ENCODE assay signal across 11 cellular contexts in genomic region chr1:227299238-227299637, GRCh38. TPM values are rescaled to one million over a fixed set of nuclear protein-coding genes. Genes with fewer than 3 reads are reported as not detected.
DNase-seq lines count a peak whose midpoint lies in the region; ATAC-seq and TF ChIP-seq lines count a peak whose summit lies in the region.
"Had no signal": no experiment of that assay in that cellular context is flagged by ENCODE, and none has a peak within 500 bp of the region (broad histone marks: within the 10 kb centered on the region; RNA-seq: fewer than 3 reads in every experiment).

No MANE protein-coding gene starts in this region.

- BruUV-seq in Calu3 (replicated peaks; lab: Mats Ljungman, UMichigan), result no TSS peak

- H3K27ac ChIP-seq in RWPE2 (ENCODE audit: poor library complexity, severe bottlenecking), result peak overlapping the region; percentile 41
- peak overlapping the region; percentile 63 for H3K27ac ChIP-seq in osteoblast (ENCODE audit: low read depth, low read length)

- H3K27me3 ChIP-seq in RWPE2 (ENCODE audit: insufficient read depth, poor library complexity, severe bottlenecking), result no peaks in the 10 kb centered on the region
- H3K27me3 ChIP-seq in osteoblast (ENCODE audit: insufficient read depth, low read length), result no peaks in the 10 kb centered on the region

- no peak for DNase-seq in Calu3
- DNase-seq in RWPE2 (ENCODE audit: low spot score), result no peak
- peak; percentile 68 for DNase-seq in epithelial cell of esophagus (ENCODE audit: low read depth)
- no peak for DNase-seq in osteoblast (ENCODE audit: insufficient read length, low spot score, missing footprints)
- no peak for DNase-seq in DMS153 (lab: John Stamatoyannopoulos, UW)
- DNase-seq in HuH-7.5 (ENCODE audit: low spot score), result no peak
- no peak for DNase-seq in activated CD8-positive, alpha-beta T cell treated with anti-CD3 and anti-CD28 coated beads, Interleukin-2, amount 10 ng/mL, durations not matched to agents 7 days and 5 days
- no peak for DNase-seq in activated naive CD4-positive, alpha-beta T cell treated with anti-CD3 and anti-CD28 coated beads, Interleukin-2, amount 50 U/mL, for 16 hours
- DNase-seq: cerebellar nuclear complex, NCI-H226 had no signal

- H2AFZ ChIP-seq in osteoblast (ENCODE audit: low read length), result no peak overlapping the region

- peaks cover 30% of the 10 kb centered on the region for H3K4me1 Mint-ChIP-seq in Calu3 (ENCODE audit: low read depth, unreplicated experiment)
- no peaks in the 10 kb centered on the region for H3K4me1 Mint-ChIP-seq in activated CD8-positive, alpha-beta T cell treated with anti-CD3 and anti-CD28 coated beads, Interleukin-2, amount 10 ng/mL, durations not matched to agents 7 days and 5 days (ENCODE audit: low read depth)

- no peak for ATAC-seq in RWPE2 (ENCODE audit: low read depth)
- ATAC-seq in activated CD8-positive, alpha-beta T cell treated with anti-CD3 and anti-CD28 coated beads, Interleukin-2, amount 10 ng/mL, durations not matched to agents 7 days and 5 days, result no peak

- POLR2A ChIA-PET in activated CD8-positive, alpha-beta T cell treated with anti-CD3 and anti-CD28 coated beads, Interleukin-2, amount 10 ng/mL, durations not matched to agents 7 days and 5 days (lab: Charles Lee), result no interaction called here

- peaks cover 4% of the 10 kb centered on the region for H4K20me1 ChIP-seq in osteoblast (ENCODE audit: insufficient read depth, low read length)

- H3K9me3 ChIP-seq in RWPE2 (ENCODE audit: severe bottlenecking) (no peaks in the 10 kb centered on the region), osteoblast (ENCODE audit: low read depth, low read length) (no peaks in the 10 kb centered on the region)

- intact Hi-C loops in Calu3 (cut with micrococcal nuclease; ENCODE audit: unreplicated experiment), result loop anchor here (5.0 kb wide), 1 partner anchor 57 kb away; no protein-coding TSS in a partner anchor

- H3K9me3 Mint-ChIP-seq in Calu3 (ENCODE audit: low read depth, unreplicated experiment), result no peaks in the 10 kb centered on the region
- H3K9me3 Mint-ChIP-seq in activated CD8-positive, alpha-beta T cell treated with anti-CD3 and anti-CD28 coated beads, Interleukin-2, amount 10 ng/mL, durations not matched to agents 7 days and 5 days (ENCODE audit: insufficient read depth), result no peaks in the 10 kb centered on the region

- peak overlapping the region; percentile 59 for H3K4me2 ChIP-seq in osteoblast (ENCODE audit: insufficient read depth, low read length)

- no peaks in the 10 kb centered on the region for H3K36me3 Mint-ChIP-seq in Calu3 (ENCODE audit: insufficient read depth, unreplicated experiment)
- H3K36me3 Mint-ChIP-seq in activated CD8-positive, alpha-beta T cell treated with anti-CD3 and anti-CD28 coated beads, Interleukin-2, amount 10 ng/mL, durations not matched to agents 7 days and 5 days (ENCODE audit: low read depth), result no peaks in the 10 kb centered on the region

- H3K4me3 Mint-ChIP-seq in Calu3 (ENCODE audit: low read depth, unreplicated experiment), result no peak overlapping the region
- no peak overlapping the region for H3K4me3 Mint-ChIP-seq in activated CD8-positive, alpha-beta T cell treated with anti-CD3 and anti-CD28 coated beads, Interleukin-2, amount 10 ng/mL, durations not matched to agents 7 days and 5 days

- no peaks in the 10 kb centered on the region for H3K27me3 Mint-ChIP-seq in Calu3 (ENCODE audit: unreplicated experiment)
- H3K27me3 Mint-ChIP-seq in activated CD8-positive, alpha-beta T cell treated with anti-CD3 and anti-CD28 coated beads, Interleukin-2, amount 10 ng/mL, durations not matched to agents 7 days and 5 days (ENCODE audit: low read depth), result peaks cover 25% of the 10 kb centered on the region
- H3K27me3 Mint-ChIP-seq: progenitor cell of endocrine pancreas had no signal

- H3K4me1 ChIP-seq in RWPE2 (ENCODE audit: insufficient read depth, poor library complexity, severe bottlenecking) (peaks cover 15% of the 10 kb centered on the region), osteoblast (ENCODE audit: insufficient read depth, low read length) (peaks cover 16% of the 10 kb centered on the region)

- H3K4me3 ChIP-seq in RWPE2 (ENCODE audit: severe bottlenecking), result no peak overlapping the region
- no peak overlapping the region for H3K4me3 ChIP-seq in epithelial cell of esophagus (ENCODE audit: low read length)
- H3K4me3 ChIP-seq in osteoblast (ENCODE audit: insufficient read depth, low read length), result peak overlapping the region; percentile 9

- no peaks in the 10 kb centered on the region for H3K36me3 ChIP-seq in RWPE2 (ENCODE audit: low read depth)
- no peaks in the 10 kb centered on the region for H3K36me3 ChIP-seq in osteoblast (ENCODE audit: insufficient read depth, low read length)

- TF ChIP-seq CTCF in Calu3 (IDR thresholded peaks at IDR 0.05; ENCODE audit: unreplicated experiment) (no peak), RWPE2 (IDR thresholded peaks at IDR 0.05; ENCODE audit: poor library complexity, severe bottlenecking) (no peak), epithelial cell of esophagus (IDR thresholded peaks at IDR 0.05; ENCODE audit: insufficient read depth, low read depth, low read length, missing control alignments) (no peak), osteoblast (IDR thresholded peaks at IDR 0.05; ENCODE audit: extremely low read depth, low read depth, low read length) (no peak)

- H3K27ac Mint-ChIP-seq in Calu3 (ENCODE audit: unreplicated experiment), result peak overlapping the region; percentile 42
- no peak overlapping the region for H3K27ac Mint-ChIP-seq in activated CD8-positive, alpha-beta T cell treated with anti-CD3 and anti-CD28 coated beads, Interleukin-2, amount 10 ng/mL, durations not matched to agents 7 days and 5 days
- H3K27ac Mint-ChIP-seq: progenitor cell of endocrine pancreas had no signal

- CTCF ChIA-PET in Calu3 (lab: Charles Lee), result interaction anchor here (1.8 kb wide), 1 partner anchor 10 kb away, joined by 5 read pairs; no protein-coding TSS in a partner anchor
- CTCF ChIA-PET in activated CD8-positive, alpha-beta T cell treated with anti-CD3 and anti-CD28 coated beads, Interleukin-2, amount 10 ng/mL, durations not matched to agents 7 days and 5 days (lab: Charles Lee), result no interaction called here

- peaks cover 87% of the 10 kb centered on the region for H3K79me2 ChIP-seq in osteoblast (ENCODE audit: insufficient read depth, low read length)

RNA-seq across cellular contexts. Expression of gene CDC42BPA, which starts 19.1 kb away (rescaled TPM):
- 48.6 and 49.5 TPM in 2 replicates for total RNA-seq in Calu3 (2022)
- 71.6 and 77.8 TPM in 2 replicates for total RNA-seq in osteoblast
- total RNA-seq in activated CD8-positive, alpha-beta T cell treated with anti-CD3 and anti-CD28 coated beads, Interleukin-2, amount 10 ng/mL, durations not matched to agents 7 days and 5 days, result under 1 TPM; 0.32 to 0.89 TPM

Comparison
In these comparisons a context has a peak if more than half of its experiments do, and no peak if none do; other contexts are left out.
1. RNA of gene CDC42BPA, which starts 19.1 kb away (total RNA-seq): 71.6 to 77.8 TPM in osteoblast and 48.6 to 49.5 TPM in Calu3; 0.32 to 0.89 TPM in activated CD8-positive, alpha-beta T cell treated with anti-CD3 and anti-CD28 coated beads, Interleukin-2, amount 10 ng/mL, durations not matched to agents 7 days and 5 days; every median in the first group is over 10 times any median in the second.